ENCODE assay signal across 9 cellular contexts in the genomic region with DNA sequence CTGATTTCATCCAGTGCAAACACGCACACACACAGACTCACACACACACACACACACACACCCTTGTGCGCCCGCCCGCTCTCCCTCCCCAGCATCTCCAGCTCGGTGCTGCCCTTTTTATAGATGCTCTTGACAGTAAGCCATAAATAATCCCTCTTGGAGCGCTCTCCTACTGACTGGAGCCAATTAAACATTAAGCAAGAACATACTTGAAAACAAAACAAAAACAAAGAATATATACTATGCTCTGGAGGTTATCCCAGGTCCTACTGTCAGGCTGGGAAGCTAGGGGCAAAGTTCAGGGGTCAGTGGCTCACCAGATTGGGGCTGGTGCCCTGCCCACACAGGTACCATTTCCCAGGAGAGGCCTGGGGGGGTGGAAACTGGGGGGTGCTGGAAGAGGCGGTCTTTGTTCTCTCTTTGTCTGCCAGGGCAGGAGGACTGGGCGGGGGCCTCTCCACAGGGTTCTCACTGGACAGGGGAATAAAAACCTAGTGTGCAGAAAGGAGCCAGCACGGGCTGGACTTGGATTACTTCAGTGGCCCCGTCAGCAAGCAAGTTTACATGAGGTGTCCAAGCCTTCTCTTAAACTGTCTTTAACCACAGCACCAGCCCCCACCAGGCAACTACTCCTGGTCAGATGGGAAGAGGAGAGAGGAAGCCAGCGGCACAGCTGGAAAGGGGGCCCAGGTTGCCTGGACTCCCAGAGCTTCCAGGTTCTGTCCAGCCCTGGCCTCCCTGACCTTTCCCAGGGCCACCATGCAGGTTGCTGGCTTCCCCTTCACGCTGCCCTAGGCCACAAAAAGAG. TPM values are rescaled to one million over a fixed set of nuclear protein-coding genes. Genes with fewer than 3 reads are reported as not detected.
DNase-seq lines count a peak whose midpoint lies in the region; ATAC-seq, FAIRE-seq and TF ChIP-seq lines count a peak whose summit lies in the region.
"Had no signal": no experiment of that assay in that cellular context is flagged by ENCODE, and none has a peak within 500 bp of the region (broad histone marks: within the 10 kb centered on the region; RNA-seq: fewer than 3 reads in every experiment).

No MANE protein-coding gene starts in this region.

- FAIRE-seq in K562 (lab: Jason Lieb, UNC), result no peak
- FAIRE-seq: bronchial epithelial cell had no signal

- TF ChIP-seq POLR2A in K562 (conservative IDR thresholded peaks at IDR 0.05), result no peak

- POLR2A ChIA-PET in K562 (lab: Yijun Ruan, JAX), result interaction anchor here (0.6 kb wide), 1 partner anchor 234 kb away, joined by 3 read pairs; no protein-coding TSS in a partner anchor
- POLR2A ChIA-PET in CD8-positive, alpha-beta memory T cell (lab: Charles Lee), result interaction anchor here (0.7 kb wide), 1 partner anchor 31 kb away, joined by 4 read pairs; no protein-coding TSS in a partner anchor
- POLR2A ChIA-PET in CD4-positive, alpha-beta T cell (lab: Charles Lee), result no interaction called here
- POLR2A ChIA-PET in CD8-positive, alpha-beta T cell (lab: Charles Lee), result interaction anchor here (1.6 kb wide), 1 partner anchor 11 kb away, joined by 3 read pairs; no protein-coding TSS in a partner anchor

- no peaks in the 10 kb centered on the region for H3K36me3 ChIP-seq in K562 (ENCODE audit: control insufficient read depth, insufficient read depth, low read length)
- H3K36me3 ChIP-seq in mesodermal cell (ENCODE audit: control insufficient read depth, insufficient read depth, low read length), result peaks cover 73% of the 10 kb centered on the region
- H3K36me3 ChIP-seq in CD8-positive, alpha-beta memory T cell (ENCODE audit: insufficient read depth, low read length), result no peaks in the 10 kb centered on the region
- no peaks in the 10 kb centered on the region for H3K36me3 ChIP-seq in CD8-positive, alpha-beta T cell (ENCODE audit: insufficient read depth, low read length)

- H3K9me3 ChIP-seq in K562 (replicated peaks; ENCODE audit: control insufficient read depth, insufficient read depth, low read depth, low read length) (no peaks in the 10 kb centered on the region), mesodermal cell (ENCODE audit: control insufficient read depth, low read length) (no peaks in the 10 kb centered on the region)
- H3K9me3 ChIP-seq in CD8-positive, alpha-beta memory T cell (ENCODE audit: low read length), result no peaks in the 10 kb centered on the region
- H3K9me3 ChIP-seq in CD4-positive, alpha-beta T cell (ENCODE audit: control insufficient read depth, low read length), result no peaks in the 10 kb centered on the region
- no peaks in the 10 kb centered on the region for H3K9me3 ChIP-seq in CD8-positive, alpha-beta T cell (ENCODE audit: low read length)

- TF ChIP-seq EP300 in K562 (IDR thresholded peaks at IDR 0.05; ENCODE audit: low read length), result no peak

- peaks cover 0 to 2% of the 10 kb centered on the region in 2 donors for H3K27me3 Mint-ChIP-seq in CD8-positive, alpha-beta memory T cell
- no peaks in the 10 kb centered on the region for H3K27me3 Mint-ChIP-seq in CD4-positive, alpha-beta T cell
- H3K27me3 Mint-ChIP-seq in CD8-positive, alpha-beta T cell (ENCODE audit: low read depth), result no peaks in the 10 kb centered on the region

- H3K4me1 ChIP-seq in K562 (replicated peaks in 1 of 2; ENCODE audit: control insufficient read depth in 2 of 2, insufficient read depth in 2 of 2, low read length in 2 of 2) (peaks cover 25 to 35% of the 10 kb centered on the region in 2 experiments), mesodermal cell (ENCODE audit: control insufficient read depth, insufficient read depth, low read length, poor library complexity, severe bottlenecking) (peaks cover 85% of the 10 kb centered on the region)
- H3K4me1 ChIP-seq in CD8-positive, alpha-beta memory T cell (ENCODE audit: insufficient read depth, low read length), result peaks cover 5% of the 10 kb centered on the region
- no peaks in the 10 kb centered on the region for H3K4me1 ChIP-seq in CD8-positive, alpha-beta T cell (ENCODE audit: insufficient read depth, low read length)

- H3K4me3 Mint-ChIP-seq in CD8-positive, alpha-beta memory T cell, result no peak overlapping the region
- no peak overlapping the region for H3K4me3 Mint-ChIP-seq in CD4-positive, alpha-beta T cell
- no peak overlapping the region for H3K4me3 Mint-ChIP-seq in CD8-positive, alpha-beta T cell

- TF ChIP-seq CTCF in K562 (IDR thresholded peaks at IDR 0.05 in 2 of 3, conservative IDR thresholded peaks at IDR 0.05 in 1 of 3; ENCODE audit: insufficient read depth in 2 of 3, low read depth in 1 of 3, low read length in 3 of 3), result no peak
- TF ChIP-seq CTCF in CD4-positive, alpha-beta T cell (IDR thresholded peaks at IDR 0.05), result no peak
- no peak for TF ChIP-seq CTCF in CD8-positive, alpha-beta T cell (IDR thresholded peaks at IDR 0.05)

- no peaks in the 10 kb centered on the region for H3K9me3 Mint-ChIP-seq in CD8-positive, alpha-beta memory T cell
- no peaks in the 10 kb centered on the region for H3K9me3 Mint-ChIP-seq in CD4-positive, alpha-beta T cell
- no peaks in the 10 kb centered on the region for H3K9me3 Mint-ChIP-seq in CD8-positive, alpha-beta T cell

- CTCF ChIA-PET in K562 (lab: Yijun Ruan, JAX; ENCODE audit: low intra/inter-chr PET ratio), result no interaction called here
- CTCF ChIA-PET in CD8-positive, alpha-beta memory T cell (lab: Charles Lee), result interaction anchor here (19.8 kb wide), 1 partner anchor 16 kb away, joined by 186 read pairs; the partner anchor contains the start of gene BMF
- CTCF ChIA-PET in CD4-positive, alpha-beta T cell (lab: Charles Lee), result interaction anchor here (1.4 kb wide), 1 partner anchor 12 kb away, joined by 4 read pairs; no protein-coding TSS in a partner anchor
- CTCF ChIA-PET in CD8-positive, alpha-beta T cell (lab: Charles Lee), result interaction anchor here (1.2 to 6.3 kb wide), 2 partner anchors 10 to 13 kb away, joined by 4 to 54 read pairs; no protein-coding TSS in a partner anchor

- intact Hi-C loops in K562 (cut with micrococcal nuclease), result no loop called here
- intact Hi-C loops in CD4-positive, alpha-beta T cell (cut with DNase I, micrococcal nuclease), result loop anchor here in 1 of 2 experiments (10.0 kb wide), 1 partner anchor 1348 kb away; no protein-coding TSS in a partner anchor
- intact Hi-C loops in CD8-positive, alpha-beta T cell (cut with DNase I, micrococcal nuclease), result no loop called here

- BruUV-seq in K562 (replicated peaks; lab: Mats Ljungman, UMichigan), result no TSS peak

- no peak overlapping the region for H3K4me3 ChIP-seq in K562
- no peak overlapping the region for H3K4me3 ChIP-seq in mesodermal cell (ENCODE audit: extremely low read depth, insufficient read depth, low read length, poor library complexity, severe bottlenecking)
- H3K4me3 ChIP-seq in CD8-positive, alpha-beta memory T cell (ENCODE audit: low read length), result no peak overlapping the region
- no peak overlapping the region for H3K4me3 ChIP-seq in CD8-positive, alpha-beta T cell (ENCODE audit: low read depth, low read length)

- H4K20me1 ChIP-seq in K562 (replicated peaks; ENCODE audit: control insufficient read depth, insufficient read depth, low read length), result no peaks in the 10 kb centered on the region

- in situ Hi-C loops in Caki2 (cut with HindIII; ENCODE audit: low pct_unique_long_range_greater_than_20kb, low sequenced_read_pairs) (no loop called here), K562 (cut with MboI) (no loop called here)

- no peaks in the 10 kb centered on the region for H3K27me3 ChIP-seq in K562 (ENCODE audit: control insufficient read depth in 2 of 2, insufficient read depth in 2 of 2, low read length in 2 of 2)
- H3K27me3 ChIP-seq in CD8-positive, alpha-beta memory T cell (ENCODE audit: insufficient read depth, low read length, poor library complexity, severe bottlenecking), result no peaks in the 10 kb centered on the region
- H3K27me3 ChIP-seq in CD4-positive, alpha-beta T cell (ENCODE audit: control insufficient read depth, insufficient read depth, low read length), result no peaks in the 10 kb centered on the region
- no peaks in the 10 kb centered on the region for H3K27me3 ChIP-seq in CD8-positive, alpha-beta T cell (ENCODE audit: insufficient read depth, low read length)

- peaks cover 0 to 36% (median 4%) of the 10 kb centered on the region in 3 donors for H3K36me3 Mint-ChIP-seq in CD8-positive, alpha-beta memory T cell
- H3K36me3 Mint-ChIP-seq in CD4-positive, alpha-beta T cell (ENCODE audit: low read depth), result no peaks in the 10 kb centered on the region
- no peaks in the 10 kb centered on the region for H3K36me3 Mint-ChIP-seq in CD8-positive, alpha-beta T cell

- DNase-seq in Caki2 (ENCODE audit: low read depth), result peak; percentile 78
- DNase-seq in NCI-H2081 (lab: John Stamatoyannopoulos, UW), result peak; percentile 59 to 78
- no peak for DNase-seq in K562 (ENCODE audit: extremely low read depth in 1 of 4, low spot score in 3 of 4)
- no peak for DNase-seq in CD8-positive, alpha-beta memory T cell
- no peak for DNase-seq in CD4-positive, alpha-beta T cell
- no peak for DNase-seq in CD8-positive, alpha-beta T cell

- no peaks in the 10 kb centered on the region for H3K79me2 ChIP-seq in K562 (ENCODE audit: control insufficient read depth, insufficient read depth, low read length)

- H3K4me2 ChIP-seq in K562 (ENCODE audit: insufficient read depth, low read length), result no peak overlapping the region

- ATAC-seq in K562 (no peak), HG03439 (IDR thresholded peaks at IDR 0.05; ENCODE audit: unreplicated experiment) (no peak)
- ATAC-seq in CD4-positive, alpha-beta T cell (ENCODE audit: poor library complexity), result no peak
- ATAC-seq in CD8-positive, alpha-beta T cell, result no peak

- H3K27ac Mint-ChIP-seq in CD8-positive, alpha-beta memory T cell, result peak overlapping the region in 2 of 8 donors; percentile 22 to 48
- no peak overlapping the region for H3K27ac Mint-ChIP-seq in CD4-positive, alpha-beta T cell
- no peak overlapping the region for H3K27ac Mint-ChIP-seq in CD8-positive, alpha-beta T cell

- H3K27ac ChIP-seq in K562 (ENCODE audit: extremely low read depth, low read depth, low read length) (no peak overlapping the region), mesodermal cell (ENCODE audit: low read depth, low read length, severe bottlenecking) (peak overlapping the region; percentile 82)
- H3K27ac ChIP-seq in CD8-positive, alpha-beta memory T cell (ENCODE audit: low read depth, low read length), result no peak overlapping the region
- H3K27ac ChIP-seq in CD4-positive, alpha-beta T cell (ENCODE audit: low read depth, low read length), result no peak overlapping the region
- H3K27ac ChIP-seq in CD8-positive, alpha-beta T cell (ENCODE audit: low read depth, low read length), result no peak overlapping the region

- peaks cover 3 to 35% (median 7%) of the 10 kb centered on the region in 3 donors for H3K4me1 Mint-ChIP-seq in CD8-positive, alpha-beta memory T cell
- H3K4me1 Mint-ChIP-seq in CD4-positive, alpha-beta T cell (ENCODE audit: low read depth), result peaks cover 22% of the 10 kb centered on the region
- H3K4me1 Mint-ChIP-seq in CD8-positive, alpha-beta T cell (ENCODE audit: low read depth), result peaks cover 2% of the 10 kb centered on the region

- WGBS in K562 (ENCODE audit: insufficient coverage, low coverage, missing lambda C conversion rate), result 49% methylated on average over 10 of the region's 12 CpGs
- WGBS in mesodermal cell (ENCODE audit: insufficient coverage in 2 of 2), 2 experiments, result 66 to 70% methylated on average over 4 to 8 of the region's 12 CpGs

- no peak for TF ChIP-seq RAD21 in K562 (CRISPR knock-in tag; conservative IDR thresholded peaks at IDR 0.05 in 1 of 2, IDR thresholded peaks at IDR 0.05 in 1 of 2)

- H2AFZ ChIP-seq in K562 (ENCODE audit: low read depth, low read length), result no peak overlapping the region

- peak overlapping the region in 1 of 2 experiments; percentile 15; a peak in 1 of 4 replicates for H3K9ac ChIP-seq in K562 (ENCODE audit: insufficient read depth in 1 of 2, low read depth in 2 of 2, low read length in 2 of 2)

- no peaks in the 10 kb centered on the region for H3K9me1 ChIP-seq in K562 (ENCODE audit: control insufficient read depth, insufficient read depth, low read length)

RNA-seq across cellular contexts. Expression of gene BMF, which starts 16.1 kb away (rescaled TPM):
- total RNA-seq in Caki2 (2014; rRNA removed; shearing (Covaris generic); ENCODE audit: low replicate concordance), result 0.23 and 1.8 TPM in 2 replicates
- total RNA-seq in K562 (2011; cell fraction: chromatin; rRNA removed; ENCODE audit: low replicate concordance), result 0.58 and 3.5 TPM in 2 replicates
- total RNA-seq in K562 (2011; cell fraction: nucleolus; rRNA removed), result 2.5 and 2.8 TPM in 2 replicates
- total RNA-seq in K562 (2011; cell fraction: nucleoplasm; rRNA removed), result 0.81 and 1.7 TPM in 2 replicates
- total RNA-seq in K562 (2014; rRNA removed) (0.41 and 0.59 TPM in 2 replicates), K562 (2014; rRNA removed; fragmentation: Illumina TruSeq; extraction: Trizol) (0.25 and 0.32 TPM in 2 replicates), K562 (2015; rRNA removed; fragmentation: Illumina TruSeq; extraction: Trizol) (0.19 and 0.29 TPM in 2 replicates), K562 (2021) (0.56 and 0.91 TPM in 2 replicates)
- polyA plus RNA-seq in K562 (2011; rRNA removed) (0.35 and 0.59 TPM in 2 replicates), K562 (2014; fragmentation: Illumina TruSeq; extraction: Trizol) (0.52 and 0.87 TPM in 2 replicates), K562 (2014; fragmentation: Nextera tagmentation; extraction: Ambion mirVana) (not detected), K562 (2014; rRNA removed) (0.82 and 0.86 TPM in 2 replicates)
- 0.49 and 0.56 TPM in 2 replicates for polyA plus RNA-seq in K562 (2011; cell fraction: cytosol; rRNA removed)
- 0.76 and 0.92 TPM in 2 replicates for polyA plus RNA-seq in K562 (2011; cell fraction: nucleus; rRNA removed)
- polyA plus RNA-seq in K562 (2012), result 0.53 and 3.8 TPM in 2 replicates
- 0.54 and 1.1 TPM in 2 replicates for polyA minus RNA-seq in K562 (2011; rRNA and poly(A)+ RNA removed)
- polyA minus RNA-seq in K562 (2011; cell fraction: cytosol; rRNA and poly(A)+ RNA removed), result 1.2 TPM in 1 of 2 replicates, not detected in the other
- polyA minus RNA-seq in K562 (2011; cell fraction: nucleus; rRNA and poly(A)+ RNA removed), result 0.40 and 1.00 TPM in 2 replicates
- polyA plus RNA-seq in mesodermal cell (2013, experiment 1 of 2), result 59.4 TPM
- polyA plus RNA-seq in mesodermal cell (2013, experiment 2 of 2), result 51.4 TPM
- 10 to 100 TPM; 15.3 to 16.8 TPM for total RNA-seq in CD8-positive, alpha-beta memory T cell
- polyA plus RNA-seq in CD8-positive, alpha-beta memory T cell, result 2.3 TPM
- total RNA-seq in CD4-positive, alpha-beta T cell, result 10 to 100 TPM; 13.5 to 13.9 TPM
- total RNA-seq in CD8-positive, alpha-beta T cell, result 10 to 100 TPM in 1 of 2 experiments, 1 to 10 TPM in 1; 9.6 to 11.2 TPM

RNA-seq across cellular contexts. Expression of gene SRP14, which starts 53.6 kb away (rescaled TPM):
- total RNA-seq in Caki2 (2014; rRNA removed; shearing (Covaris generic); ENCODE audit: low replicate concordance), result 175 and 229 TPM in 2 replicates
- 30.2 and 39.1 TPM in 2 replicates for total RNA-seq in K562 (2011; cell fraction: chromatin; rRNA removed; ENCODE audit: low replicate concordance)
- total RNA-seq in K562 (2011; cell fraction: nucleolus; rRNA removed), result 32.4 and 37.0 TPM in 2 replicates
- 49.5 and 55.9 TPM in 2 replicates for total RNA-seq in K562 (2011; cell fraction: nucleoplasm; rRNA removed)
- 409 and 442 TPM in 2 replicates for total RNA-seq in K562 (2014; rRNA removed)
- 165 and 189 TPM in 2 replicates for total RNA-seq in K562 (2014; rRNA removed; fragmentation: Illumina TruSeq; extraction: Trizol)
- total RNA-seq in K562 (2015; rRNA removed; fragmentation: Illumina TruSeq; extraction: Trizol), result 167 and 189 TPM in 2 replicates
- total RNA-seq in K562 (2021), result 155 and 161 TPM in 2 replicates
- polyA plus RNA-seq in K562 (2011; rRNA removed), result 353 and 402 TPM in 2 replicates
- polyA plus RNA-seq in K562 (2011; cell fraction: cytosol; rRNA removed), result 142 and 212 TPM in 2 replicates
- polyA plus RNA-seq in K562 (2011; cell fraction: nucleus; rRNA removed), result 80.9 and 136 TPM in 2 replicates
- 199 and 317 TPM in 2 replicates for polyA plus RNA-seq in K562 (2012)
- polyA plus RNA-seq in K562 (2014; fragmentation: Illumina TruSeq; extraction: Trizol), result 314 and 378 TPM in 2 replicates
- polyA plus RNA-seq in K562 (2014; fragmentation: Nextera tagmentation; extraction: Ambion mirVana), result 1,000 to 10,000 TPM; 1,071 to 1,097 TPM
- 657 and 689 TPM in 2 replicates for polyA plus RNA-seq in K562 (2014; rRNA removed)
- polyA minus RNA-seq in K562 (2011; rRNA and poly(A)+ RNA removed), result 128 and 133 TPM in 2 replicates
- polyA minus RNA-seq in K562 (2011; cell fraction: cytosol; rRNA and poly(A)+ RNA removed), result 40.4 and 48.7 TPM in 2 replicates
- 28.3 and 45.9 TPM in 2 replicates for polyA minus RNA-seq in K562 (2011; cell fraction: nucleus; rRNA and poly(A)+ RNA removed)
- 633 TPM for polyA plus RNA-seq in mesodermal cell (2013, experiment 1 of 2)
- 649 TPM for polyA plus RNA-seq in mesodermal cell (2013, experiment 2 of 2)
- 100 to 1,000 TPM; 202 to 203 TPM for total RNA-seq in CD8-positive, alpha-beta memory T cell
- polyA plus RNA-seq in CD8-positive, alpha-beta memory T cell, result 835 TPM
- 100 to 1,000 TPM; 120 to 126 TPM for total RNA-seq in CD4-positive, alpha-beta T cell
- total RNA-seq in CD8-positive, alpha-beta T cell, result 100 to 1,000 TPM; 133 to 135 TPM

Comparison
In these comparisons a context has a peak if more than half of its experiments do, and no peak if none do; other contexts are left out.
1. DNase-seq: peak in Caki2 (single experiment) and NCI-H2081 (2 of 2); none in K562 (0 of 4), CD8-positive, alpha-beta memory T cell (0 of 5), CD4-positive, alpha-beta T cell (0 of 10) and CD8-positive, alpha-beta T cell (0 of 7).